Comparison of ENCODE assay signal across 1 cellular context in the genomic region with DNA sequence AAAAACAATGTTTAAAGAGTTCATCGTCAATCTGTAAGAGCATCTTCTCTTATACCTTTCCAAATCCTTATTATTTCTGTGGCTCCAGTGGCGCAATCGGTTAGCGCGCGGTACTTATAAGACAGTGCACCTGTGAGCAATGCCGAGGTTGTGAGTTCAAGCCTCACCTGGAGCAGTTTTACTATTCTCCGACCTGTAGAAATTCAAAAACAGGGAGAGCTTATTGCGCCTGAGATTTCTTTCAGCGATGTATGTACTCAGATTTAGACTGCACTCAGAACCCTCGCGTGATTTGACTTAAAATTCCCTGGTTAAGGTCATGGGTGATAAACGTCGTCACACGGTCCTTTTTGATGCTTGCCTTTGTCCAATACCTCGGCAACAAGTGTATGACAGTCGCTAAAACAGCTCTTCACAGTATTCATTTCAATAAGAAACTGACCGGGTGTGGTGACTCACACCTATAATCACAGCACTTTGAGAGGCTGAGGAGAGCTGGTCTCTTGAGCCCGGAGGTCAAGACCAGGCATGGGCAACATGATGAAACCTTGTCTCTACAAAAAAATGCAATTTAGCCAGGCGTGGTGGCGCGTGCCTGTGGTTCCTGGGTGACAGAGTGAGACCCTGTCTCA.
TF ChIP-seq lines count a peak whose summit lies in the region.

No MANE protein-coding gene starts in this region.

TF ChIP-seq in HCT116, 20 proteins besides CTCF, POLR2A, EP300 and RAD21 (continued from another document):
- TF ChIP-seq ELF1 (IDR thresholded peaks at IDR 0.05; ENCODE audit: borderline replicate concordance, low read depth) = no peak
- TF ChIP-seq EZH2 (IDR thresholded peaks at IDR 0.05) = no peak
- TF ChIP-seq, protein P1, sequence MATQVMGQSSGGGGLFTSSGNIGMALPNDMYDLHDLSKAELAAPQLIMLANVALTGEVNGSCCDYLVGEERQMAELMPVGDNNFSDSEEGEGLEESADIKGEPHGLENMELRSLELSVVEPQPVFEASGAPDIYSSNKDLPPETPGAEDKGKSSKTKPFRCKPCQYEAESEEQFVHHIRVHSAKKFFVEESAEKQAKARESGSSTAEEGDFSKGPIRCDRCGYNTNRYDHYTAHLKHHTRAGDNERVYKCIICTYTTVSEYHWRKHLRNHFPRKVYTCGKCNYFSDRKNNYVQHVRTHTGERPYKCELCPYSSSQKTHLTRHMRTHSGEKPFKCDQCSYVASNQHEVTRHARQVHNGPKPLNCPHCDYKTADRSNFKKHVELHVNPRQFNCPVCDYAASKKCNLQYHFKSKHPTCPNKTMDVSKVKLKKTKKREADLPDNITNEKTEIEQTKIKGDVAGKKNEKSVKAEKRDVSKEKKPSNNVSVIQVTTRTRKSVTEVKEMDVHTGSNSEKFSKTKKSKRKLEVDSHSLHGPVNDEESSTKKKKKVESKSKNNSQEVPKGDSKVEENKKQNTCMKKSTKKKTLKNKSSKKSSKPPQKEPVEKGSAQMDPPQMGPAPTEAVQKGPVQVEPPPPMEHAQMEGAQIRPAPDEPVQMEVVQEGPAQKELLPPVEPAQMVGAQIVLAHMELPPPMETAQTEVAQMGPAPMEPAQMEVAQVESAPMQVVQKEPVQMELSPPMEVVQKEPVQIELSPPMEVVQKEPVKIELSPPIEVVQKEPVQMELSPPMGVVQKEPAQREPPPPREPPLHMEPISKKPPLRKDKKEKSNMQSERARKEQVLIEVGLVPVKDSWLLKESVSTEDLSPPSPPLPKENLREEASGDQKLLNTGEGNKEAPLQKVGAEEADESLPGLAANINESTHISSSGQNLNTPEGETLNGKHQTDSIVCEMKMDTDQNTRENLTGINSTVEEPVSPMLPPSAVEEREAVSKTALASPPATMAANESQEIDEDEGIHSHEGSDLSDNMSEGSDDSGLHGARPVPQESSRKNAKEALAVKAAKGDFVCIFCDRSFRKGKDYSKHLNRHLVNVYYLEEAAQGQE (IDR thresholded peaks at IDR 0.05; ENCODE audit: low read depth) = no peak
